In the genomic region with DNA sequence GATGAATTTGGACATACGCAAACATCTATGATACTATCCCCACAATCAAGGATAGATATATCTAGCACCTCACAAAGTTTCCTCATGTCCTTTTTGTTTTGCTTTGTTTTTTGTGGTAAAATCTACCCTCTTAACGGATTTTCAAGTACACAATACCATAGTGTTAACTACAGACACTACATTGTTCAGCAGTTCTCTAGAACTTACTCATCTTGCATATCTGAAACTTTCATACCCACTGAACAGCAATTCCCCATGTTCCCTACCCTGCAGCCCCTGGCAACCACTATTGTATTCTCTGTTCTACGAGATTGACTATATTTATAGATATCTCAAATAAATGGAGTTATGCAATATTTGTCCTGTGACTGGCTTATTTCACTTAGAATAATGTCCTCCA, we compare ENCODE assay signal across 1 cellular context.
TF ChIP-seq lines count a peak whose summit lies in the region.

No MANE protein-coding gene starts in this region.

TF ChIP-seq in GM12878, 131 proteins besides CTCF, POLR2A, EP300 and RAD21 (continued from another document):
- TF ChIP-seq, protein P1, sequence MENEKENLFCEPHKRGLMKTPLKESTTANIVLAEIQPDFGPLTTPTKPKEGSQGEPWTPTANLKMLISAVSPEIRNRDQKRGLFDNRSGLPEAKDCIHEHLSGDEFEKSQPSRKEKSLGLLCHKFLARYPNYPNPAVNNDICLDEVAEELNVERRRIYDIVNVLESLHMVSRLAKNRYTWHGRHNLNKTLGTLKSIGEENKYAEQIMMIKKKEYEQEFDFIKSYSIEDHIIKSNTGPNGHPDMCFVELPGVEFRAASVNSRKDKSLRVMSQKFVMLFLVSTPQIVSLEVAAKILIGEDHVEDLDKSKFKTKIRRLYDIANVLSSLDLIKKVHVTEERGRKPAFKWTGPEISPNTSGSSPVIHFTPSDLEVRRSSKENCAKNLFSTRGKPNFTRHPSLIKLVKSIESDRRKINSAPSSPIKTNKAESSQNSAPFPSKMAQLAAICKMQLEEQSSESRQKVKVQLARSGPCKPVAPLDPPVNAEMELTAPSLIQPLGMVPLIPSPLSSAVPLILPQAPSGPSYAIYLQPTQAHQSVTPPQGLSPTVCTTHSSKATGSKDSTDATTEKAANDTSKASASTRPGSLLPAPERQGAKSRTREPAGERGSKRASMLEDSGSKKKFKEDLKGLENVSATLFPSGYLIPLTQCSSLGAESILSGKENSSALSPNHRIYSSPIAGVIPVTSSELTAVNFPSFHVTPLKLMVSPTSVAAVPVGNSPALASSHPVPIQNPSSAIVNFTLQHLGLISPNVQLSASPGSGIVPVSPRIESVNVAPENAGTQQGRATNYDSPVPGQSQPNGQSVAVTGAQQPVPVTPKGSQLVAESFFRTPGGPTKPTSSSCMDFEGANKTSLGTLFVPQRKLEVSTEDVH (IDR thresholded peaks at IDR 0.05; ENCODE audit: low read depth, partially characterized antibody), result no peak
- TF ChIP-seq STAT1 (conservative IDR thresholded peaks at IDR 0.05) (no peak), BMI1 (IDR thresholded peaks at IDR 0.05; ENCODE audit: borderline replicate concordance) (no peak), ATF3 (IDR thresholded peaks at IDR 0.05; ENCODE audit: borderline replicate concordance, extremely low read depth, low read depth, low read length) (no peak), PAX5 (IDR thresholded peaks at IDR 0.05; ENCODE audit: borderline replicate concordance, low read depth, low read length) (no peak), NFXL1 (IDR thresholded peaks at IDR 0.05; ENCODE audit: borderline replicate concordance) (no peak), RELA (IDR thresholded peaks at IDR 0.05; ENCODE audit: borderline replicate concordance, partially characterized antibody) (no peak), BACH1 (IDR thresholded peaks at IDR 0.05; ENCODE audit: borderline replicate concordance) (no peak), HDGF (IDR thresholded peaks at IDR 0.05) (no peak), PAX8 (IDR thresholded peaks at IDR 0.05) (no peak), NFYA (IDR thresholded peaks at IDR 0.05; ENCODE audit: borderline replicate concordance, low read depth, low read length) (no peak), TCF7 (IDR thresholded peaks at IDR 0.05; ENCODE audit: borderline replicate concordance) (no peak), SMAD1 (IDR thresholded peaks at IDR 0.05; ENCODE audit: low read depth, partially characterized antibody) (no peak)
- TF ChIP-seq, protein P2, sequence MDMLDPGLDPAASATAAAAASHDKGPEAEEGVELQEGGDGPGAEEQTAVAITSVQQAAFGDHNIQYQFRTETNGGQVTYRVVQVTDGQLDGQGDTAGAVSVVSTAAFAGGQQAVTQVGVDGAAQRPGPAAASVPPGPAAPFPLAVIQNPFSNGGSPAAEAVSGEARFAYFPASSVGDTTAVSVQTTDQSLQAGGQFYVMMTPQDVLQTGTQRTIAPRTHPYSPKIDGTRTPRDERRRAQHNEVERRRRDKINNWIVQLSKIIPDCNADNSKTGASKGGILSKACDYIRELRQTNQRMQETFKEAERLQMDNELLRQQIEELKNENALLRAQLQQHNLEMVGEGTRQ (IDR thresholded peaks at IDR 0.05; ENCODE audit: borderline replicate concordance, low read depth, low read length), result no peak
- TF ChIP-seq, protein P3, sequence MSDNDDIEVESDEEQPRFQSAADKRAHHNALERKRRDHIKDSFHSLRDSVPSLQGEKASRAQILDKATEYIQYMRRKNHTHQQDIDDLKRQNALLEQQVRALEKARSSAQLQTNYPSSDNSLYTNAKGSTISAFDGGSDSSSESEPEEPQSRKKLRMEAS (IDR thresholded peaks at IDR 0.05; ENCODE audit: low read depth, low read length), result no peak
TF ChIP-seq in GM12878: peak in this region for 0.
